Comparison of ENCODE assay signal across 35 cellular contexts in genomic region chr15:61398310-61398709, GRCh38.
"Had no signal": no experiment of that assay in that cellular context is flagged by ENCODE, and none has a peak within 500 bp of the region (broad histone marks: within the 10 kb centered on the region; RNA-seq: fewer than 3 reads in every experiment).

No MANE protein-coding gene starts in this region.

- H3K4me1 ChIP-seq: adrenal gland, body of pancreas, foreskin keratinocyte had no signal

- H3K36me3 Mint-ChIP-seq: activated CD4-positive, alpha-beta memory T cell treated with anti-CD3 and anti-CD28 coated beads for 36 hours; activated CD8-positive, alpha-beta memory T cell treated with anti-CD3 and anti-CD28 coated beads, Interleukin-2, amount 10 ng/mL, durations not matched to agents 7 days and 5 days; activated naive CD8-positive, alpha-beta T cell treated with anti-CD3 and anti-CD28 coated beads for 36 hours; WTC11 had no signal

- H3K4me1 Mint-ChIP-seq: activated CD8-positive, alpha-beta memory T cell treated with anti-CD3 and anti-CD28 coated beads, Interleukin-2, amount 10 ng/mL, durations not matched to agents 7 days and 5 days; activated naive CD8-positive, alpha-beta T cell treated with anti-CD3 and anti-CD28 coated beads for 36 hours; activated naive CD8-positive, alpha-beta T cell treated with anti-CD3 and anti-CD28 coated beads, Interleukin-2, amount 50 U/mL, for 24 hours; activated T-helper 17 cell treated with anti-CD3 and anti-CD28 coated beads, Interleukin-2, amount 50 U/mL, for 72 hours; WTC11 had no signal

- H3K27me3 ChIP-seq: adrenal gland, body of pancreas, esophagus muscularis mucosa, gastrocnemius medialis had no signal

- H3K27ac ChIP-seq: adrenal gland, body of pancreas, esophagus muscularis mucosa, foreskin keratinocyte, gastrocnemius medialis, heart left ventricle, VCaP had no signal

- H3K9me3 Mint-ChIP-seq: activated naive CD8-positive, alpha-beta T cell treated with anti-CD3 and anti-CD28 coated beads, Interleukin-2, amount 50 U/mL, for 24 hours; activated T-cell treated with anti-CD3 and anti-CD28 coated beads, Interleukin-2, amount 50 U/mL, for 24 hours; WTC11 had no signal

- FAIRE-seq: colon, TTC549 had no signal

- ATAC-seq: activated CD4-positive, CD25-positive, alpha-beta regulatory T cell treated with anti-CD3 and anti-CD28 coated beads, Interleukin-2, amount 50 U/mL, for 24 hours; activated CD8-positive, alpha-beta memory T cell treated with anti-CD3 and anti-CD28 coated beads, Interleukin-2, amount 10 ng/mL, durations not matched to agents 7 days and 5 days; activated CD8-positive, alpha-beta T cell treated with anti-CD3 and anti-CD28 coated beads, Interleukin-2, amount 10 ng/mL, durations not matched to agents 7 days and 5 days; activated naive CD8-positive, alpha-beta T cell treated with anti-CD3 and anti-CD28 coated beads, Interleukin-2, amount 50 U/mL, for 24 hours; activated T-helper 17 cell treated with anti-CD3 and anti-CD28 coated beads, Interleukin-2, amount 50 U/mL, for 72 hours; body of pancreas; effector memory CD8-positive, alpha-beta T cell; foreskin keratinocyte; gastrocnemius medialis; heart left ventricle; WTC11 had no signal

- H3K27ac Mint-ChIP-seq: activated CD4-positive, alpha-beta memory T cell treated with anti-CD3 and anti-CD28 coated beads for 36 hours; activated CD8-positive, alpha-beta memory T cell treated with anti-CD3 and anti-CD28 coated beads, Interleukin-2, amount 10 ng/mL, durations not matched to agents 7 days and 5 days; activated CD8-positive, alpha-beta T cell treated with anti-CD3 and anti-CD28 coated beads, Interleukin-2, amount 10 ng/mL, durations not matched to agents 7 days and 5 days; activated naive CD8-positive, alpha-beta T cell treated with anti-CD3 and anti-CD28 coated beads for 36 hours; activated naive CD8-positive, alpha-beta T cell treated with anti-CD3 and anti-CD28 coated beads, Interleukin-2, amount 50 U/mL, for 24 hours; activated T-cell treated with anti-CD3 and anti-CD28 coated beads, Interleukin-2, amount 50 U/mL, for 24 hours; activated T-helper 17 cell treated with anti-CD3 and anti-CD28 coated beads, Interleukin-2, amount 50 U/mL, for 72 hours; effector memory CD8-positive, alpha-beta T cell; WTC11 had no signal

- H3K4me3 Mint-ChIP-seq: activated CD4-positive, alpha-beta memory T cell treated with anti-CD3 and anti-CD28 coated beads for 36 hours; activated CD8-positive, alpha-beta memory T cell treated with anti-CD3 and anti-CD28 coated beads, Interleukin-2, amount 10 ng/mL, durations not matched to agents 7 days and 5 days; activated CD8-positive, alpha-beta T cell treated with anti-CD3 and anti-CD28 coated beads, Interleukin-2, amount 10 ng/mL, durations not matched to agents 7 days and 5 days; activated naive CD8-positive, alpha-beta T cell treated with anti-CD3 and anti-CD28 coated beads for 36 hours; activated naive CD8-positive, alpha-beta T cell treated with anti-CD3 and anti-CD28 coated beads, Interleukin-2, amount 50 U/mL, for 24 hours; activated T-cell treated with anti-CD3 and anti-CD28 coated beads, Interleukin-2, amount 50 U/mL, for 24 hours; activated T-helper 17 cell treated with anti-CD3 and anti-CD28 coated beads, Interleukin-2, amount 50 U/mL, for 72 hours; effector memory CD8-positive, alpha-beta T cell; WTC11 had no signal

- H3K36me3 ChIP-seq: adrenal gland, esophagus muscularis mucosa, gastrocnemius medialis, heart left ventricle had no signal

- DNase-seq: activated CD4-positive, alpha-beta memory T cell treated with anti-CD3 and anti-CD28 coated beads for 36 hours; activated CD4-positive, alpha-beta T cell treated with anti-CD3 and anti-CD28 coated beads for 48 hours; activated CD4-positive, alpha-beta T cell treated with anti-CD3 and anti-CD28 coated beads, Interleukin-2, amount 50 U/mL, for 1 hour; activated CD8-positive, alpha-beta memory T cell treated with anti-CD3 and anti-CD28 coated beads, Interleukin-2, amount 10 ng/mL, durations not matched to agents 7 days and 5 days; activated CD8-positive, alpha-beta memory T cell treated with anti-CD3 and anti-CD28 coated beads, Interleukin-2, amount 50 U/mL, for 4 hours; activated CD8-positive, alpha-beta T cell treated with anti-CD3 and anti-CD28 coated beads, Interleukin-2, amount 10 ng/mL, durations not matched to agents 7 days and 5 days; activated effector memory CD4-positive, alpha-beta T cell treated with Interleukin-2 at 50 U/mL for 16 hours; activated gamma-delta T cell treated with Interleukin-2 at 50 U/mL for 16 hours; activated naive CD4-positive, alpha-beta T cell treated with anti-CD3 and anti-CD28 coated beads, Interleukin-2, amount 50 U/mL, for 16 hours; activated naive CD4-positive, alpha-beta T cell treated with Interleukin-2 at 50 U/mL for 16 hours; activated naive CD8-positive, alpha-beta T cell treated with anti-CD3 and anti-CD28 coated beads for 36 hours; activated naive CD8-positive, alpha-beta T cell treated with anti-CD3 and anti-CD28 coated beads, Interleukin-2, amount 50 U/mL, for 24 hours; activated T-cell treated with anti-CD3 and anti-CD28 coated beads, Interleukin-2, amount 50 U/mL, for 24 hours; adrenal gland; amygdala; aorta; body of pancreas; caudate nucleus; cortex of kidney; dermis blood vessel endothelial cell; effector CD4-positive, alpha-beta T cell; effector memory CD8-positive, alpha-beta T cell; erythroblast; foreskin keratinocyte; gastrocnemius medialis; glutamatergic neuron; heart left ventricle; T-helper 2 cell had no signal

- H3K4me3 ChIP-seq: adrenal gland, body of pancreas, esophagus muscularis mucosa, gastrocnemius medialis, heart left ventricle had no signal

- H3K9me3 ChIP-seq: adrenal gland, body of pancreas, esophagus muscularis mucosa, gastrocnemius medialis, heart left ventricle had no signal
